10 cellular contexts compared by ENCODE assay signal in the genomic region with DNA sequence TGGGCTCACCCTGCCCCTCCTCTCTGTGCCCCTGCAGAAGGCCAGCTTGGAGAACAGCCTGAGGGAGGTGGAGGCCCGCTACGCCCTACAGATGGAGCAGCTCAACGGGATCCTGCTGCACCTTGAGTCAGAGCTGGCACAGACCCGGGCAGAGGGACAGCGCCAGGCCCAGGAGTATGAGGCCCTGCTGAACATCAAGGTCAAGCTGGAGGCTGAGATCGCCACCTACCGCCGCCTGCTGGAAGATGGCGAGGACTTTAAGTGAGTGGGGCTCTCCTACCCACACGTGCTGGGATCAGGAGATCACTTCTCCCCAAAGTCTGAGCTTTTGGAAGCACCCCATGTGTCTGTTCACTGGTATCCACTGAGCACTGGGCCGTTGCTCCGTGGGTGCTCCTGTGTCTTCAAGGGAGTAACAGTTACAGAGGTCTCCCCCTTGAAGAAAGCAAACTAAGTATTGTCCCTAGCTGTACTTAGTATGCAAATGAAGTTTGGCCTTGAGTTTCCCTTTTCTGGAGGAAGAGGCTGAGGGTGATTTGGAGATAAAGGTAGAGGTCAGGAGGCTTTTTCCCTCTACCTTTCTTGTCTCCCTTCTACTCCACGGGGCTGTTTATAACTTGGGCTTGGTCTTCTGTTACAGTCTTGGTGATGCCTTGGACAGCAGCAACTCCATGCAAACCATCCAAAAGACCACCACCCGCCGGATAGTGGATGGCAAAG. TPM values are rescaled to one million over a fixed set of nuclear protein-coding genes. Genes with fewer than 3 reads are reported as not detected.
DNase-seq lines count a peak whose midpoint lies in the region; ATAC-seq and TF ChIP-seq lines count a peak whose summit lies in the region.
"Had no signal": no experiment of that assay in that cellular context is flagged by ENCODE, and none has a peak within 500 bp of the region (broad histone marks: within the 10 kb centered on the region; RNA-seq: fewer than 3 reads in every experiment).

No MANE protein-coding gene starts in this region.

- no peak overlapping the region for H3K4me3 ChIP-seq in upper lobe of right lung

- intact Hi-C loops in left ventricle myocardium superior (cut with micrococcal nuclease) (no loop called here), Right ventricle myocardium inferior (cut with DNase I) (no loop called here), upper lobe of right lung (cut with DNase I) (no loop called here)

- peak; percentile 24 for TF ChIP-seq CTCF in upper lobe of right lung (IDR thresholded peaks at IDR 0.05)

- no peaks in the 10 kb centered on the region for H3K27me3 ChIP-seq in upper lobe of right lung

- DNase-seq in left ventricle myocardium superior, result peak; percentile 45
- DNase-seq in Right ventricle myocardium inferior (ENCODE audit: missing footprints), result no peak
- DNase-seq in islet precursor cell, result peak; percentile 65
- DNase-seq in upper lobe of right lung, result peak; percentile 83
- DNase-seq in NCI-H1092 treated with DMSO at 0.1 percent for 48 hours (lab: John Stamatoyannopoulos, UW), result no peak
- DNase-seq: NCI-H1694 had no signal

- H3K9me3 ChIP-seq in upper lobe of right lung, result no peaks in the 10 kb centered on the region

- peak; percentile 30 for ATAC-seq in left ventricle myocardium superior
- ATAC-seq in Right ventricle myocardium inferior, result no peak
- peak; percentile 18; the same call in 2 of the 3 replicates for ATAC-seq in SK-N-SH treated with all-trans-retinoic acid at 6 μM for 48 hours
- ATAC-seq in upper lobe of right lung, result no peak
- ATAC-seq in HG02885 (IDR thresholded peaks at IDR 0.05; ENCODE audit: poor library complexity, unreplicated experiment), result no peak
- ATAC-seq in GM21529 (IDR thresholded peaks at IDR 0.05; ENCODE audit: unreplicated experiment), result no peak

- no peak overlapping the region for H3K27ac ChIP-seq in upper lobe of right lung

- H3K4me1 ChIP-seq in upper lobe of right lung, result no peaks in the 10 kb centered on the region

- peaks cover 14% of the 10 kb centered on the region for H3K36me3 ChIP-seq in upper lobe of right lung

TF ChIP-seq in SK-N-SH treated with all-trans-retinoic acid at 6 μM for 48 hours, 23 proteins besides CTCF, POLR2A, EP300 and RAD21:
- no peak for TF ChIP-seq SNAI2 (CRISPR knock-in tag; IDR thresholded peaks at IDR 0.05)
- no peak for TF ChIP-seq CSDC2 (CRISPR knock-in tag; IDR thresholded peaks at IDR 0.05)
- no peak for TF ChIP-seq TOX (CRISPR knock-in tag; IDR thresholded peaks at IDR 0.05; ENCODE audit: borderline replicate concordance)
- TF ChIP-seq, protein P1, sequence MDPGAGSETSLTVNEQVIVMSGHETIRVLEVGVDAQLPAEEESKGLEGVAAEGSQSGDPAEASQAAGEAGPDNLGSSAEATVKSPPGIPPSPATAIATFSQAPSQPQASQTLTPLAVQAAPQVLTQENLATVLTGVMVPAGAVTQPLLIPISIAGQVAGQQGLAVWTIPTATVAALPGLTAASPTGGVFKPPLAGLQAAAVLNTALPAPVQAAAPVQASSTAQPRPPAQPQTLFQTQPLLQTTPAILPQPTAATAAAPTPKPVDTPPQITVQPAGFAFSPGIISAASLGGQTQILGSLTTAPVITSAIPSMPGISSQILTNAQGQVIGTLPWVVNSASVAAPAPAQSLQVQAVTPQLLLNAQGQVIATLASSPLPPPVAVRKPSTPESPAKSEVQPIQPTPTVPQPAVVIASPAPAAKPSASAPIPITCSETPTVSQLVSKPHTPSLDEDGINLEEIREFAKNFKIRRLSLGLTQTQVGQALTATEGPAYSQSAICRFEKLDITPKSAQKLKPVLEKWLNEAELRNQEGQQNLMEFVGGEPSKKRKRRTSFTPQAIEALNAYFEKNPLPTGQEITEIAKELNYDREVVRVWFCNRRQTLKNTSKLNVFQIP (CRISPR knock-in tag; IDR thresholded peaks at IDR 0.05; ENCODE audit: borderline replicate concordance, low read depth), result no peak
- TF ChIP-seq ISL1 (CRISPR knock-in tag; IDR thresholded peaks at IDR 0.05), result no peak
- TF ChIP-seq TCF4 (CRISPR knock-in tag; IDR thresholded peaks at IDR 0.05; ENCODE audit: borderline replicate concordance), result no peak
- TF ChIP-seq ZC3H10 (CRISPR knock-in tag; IDR thresholded peaks at IDR 0.05), result no peak
- TF ChIP-seq BACH2 (CRISPR knock-in tag; IDR thresholded peaks at IDR 0.05; ENCODE audit: borderline replicate concordance), result no peak
- TF ChIP-seq, protein P2, sequence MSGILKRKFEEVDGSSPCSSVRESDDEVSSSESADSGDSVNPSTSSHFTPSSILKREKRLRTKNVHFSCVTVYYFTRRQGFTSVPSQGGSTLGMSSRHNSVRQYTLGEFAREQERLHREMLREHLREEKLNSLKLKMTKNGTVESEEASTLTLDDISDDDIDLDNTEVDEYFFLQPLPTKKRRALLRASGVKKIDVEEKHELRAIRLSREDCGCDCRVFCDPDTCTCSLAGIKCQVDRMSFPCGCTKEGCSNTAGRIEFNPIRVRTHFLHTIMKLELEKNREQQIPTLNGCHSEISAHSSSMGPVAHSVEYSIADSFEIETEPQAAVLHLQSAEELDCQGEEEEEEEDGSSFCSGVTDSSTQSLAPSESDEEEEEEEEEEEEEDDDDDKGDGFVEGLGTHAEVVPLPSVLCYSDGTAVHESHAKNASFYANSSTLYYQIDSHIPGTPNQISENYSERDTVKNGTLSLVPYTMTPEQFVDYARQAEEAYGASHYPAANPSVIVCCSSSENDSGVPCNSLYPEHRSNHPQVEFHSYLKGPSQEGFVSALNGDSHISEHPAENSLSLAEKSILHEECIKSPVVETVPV (CRISPR knock-in tag; IDR thresholded peaks at IDR 0.05), result no peak
- no peak for TF ChIP-seq RARB (CRISPR knock-in tag; IDR thresholded peaks at IDR 0.05)
- TF ChIP-seq ZNF8 (CRISPR knock-in tag; IDR thresholded peaks at IDR 0.05), result no peak
- TF ChIP-seq ZFP30 (CRISPR knock-in tag; IDR thresholded peaks at IDR 0.05), result no peak
- TF ChIP-seq, protein P3, sequence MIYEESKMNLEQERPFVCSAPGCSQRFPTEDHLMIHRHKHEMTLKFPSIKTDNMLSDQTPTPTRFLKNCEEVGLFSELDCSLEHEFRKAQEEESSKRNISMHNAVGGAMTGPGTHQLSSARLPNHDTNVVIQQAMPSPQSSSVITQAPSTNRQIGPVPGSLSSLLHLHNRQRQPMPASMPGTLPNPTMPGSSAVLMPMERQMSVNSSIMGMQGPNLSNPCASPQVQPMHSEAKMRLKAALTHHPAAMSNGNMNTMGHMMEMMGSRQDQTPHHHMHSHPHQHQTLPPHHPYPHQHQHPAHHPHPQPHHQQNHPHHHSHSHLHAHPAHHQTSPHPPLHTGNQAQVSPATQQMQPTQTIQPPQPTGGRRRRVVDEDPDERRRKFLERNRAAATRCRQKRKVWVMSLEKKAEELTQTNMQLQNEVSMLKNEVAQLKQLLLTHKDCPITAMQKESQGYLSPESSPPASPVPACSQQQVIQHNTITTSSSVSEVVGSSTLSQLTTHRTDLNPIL (CRISPR knock-in tag; IDR thresholded peaks at IDR 0.05; ENCODE audit: low read depth), result no peak
TF ChIP-seq in SK-N-SH treated with all-trans-retinoic acid at 6 μM for 48 hours: peak in this region for 0.

RNA-seq across cellular contexts. Expression of a gene that starts 3.3 kb away (rescaled TPM):
- total RNA-seq in left ventricle myocardium superior (9.2 TPM), Right ventricle myocardium inferior (6.6 TPM), upper lobe of right lung (255 TPM)

RNA-seq across cellular contexts. Expression of a gene that starts 47.4 kb away (rescaled TPM):
- total RNA-seq in left ventricle myocardium superior (100 TPM), Right ventricle myocardium inferior (117 TPM), upper lobe of right lung (223 TPM)
- total RNA-seq: T-helper 1 cell treated with Interleukin-12 subunit alpha and Interleukin-12 subunit beta and Interleukin-4 antibody, amounts not matched to agents 30 ng/mL and 1 ng/mL, for 36 hours had no signal

RNA-seq across cellular contexts. Expression of a gene that starts 54.0 kb away (rescaled TPM):
- total RNA-seq in left ventricle myocardium superior (513 TPM), Right ventricle myocardium inferior (416 TPM), upper lobe of right lung (436 TPM)

Comparison
In these comparisons a context has a peak if more than half of its experiments do, and no peak if none do; other contexts are left out.
1. ATAC-seq: peak in left ventricle myocardium superior (single experiment) and SK-N-SH treated with all-trans-retinoic acid at 6 μM for 48 hours (single experiment); none in Right ventricle myocardium inferior (single experiment), upper lobe of right lung (single experiment), HG02885 (single experiment) and GM21529 (single experiment).
2. DNase-seq: peak in left ventricle myocardium superior (single experiment), islet precursor cell (single experiment) and upper lobe of right lung (single experiment); none in Right ventricle myocardium inferior (single experiment) and NCI-H1092 treated with DMSO at 0.1 percent for 48 hours (single experiment).
3. RNA of a gene that starts 3.3 kb away (total RNA-seq): 255 TPM in upper lobe of right lung (single experiment); 9.2 TPM in left ventricle myocardium superior (single experiment) and 6.6 TPM in Right ventricle myocardium inferior (single experiment); every median in the first group is over 10 times any median in the second.